Comparison of ENCODE assay signal across 31 cellular contexts in the genomic region with DNA sequence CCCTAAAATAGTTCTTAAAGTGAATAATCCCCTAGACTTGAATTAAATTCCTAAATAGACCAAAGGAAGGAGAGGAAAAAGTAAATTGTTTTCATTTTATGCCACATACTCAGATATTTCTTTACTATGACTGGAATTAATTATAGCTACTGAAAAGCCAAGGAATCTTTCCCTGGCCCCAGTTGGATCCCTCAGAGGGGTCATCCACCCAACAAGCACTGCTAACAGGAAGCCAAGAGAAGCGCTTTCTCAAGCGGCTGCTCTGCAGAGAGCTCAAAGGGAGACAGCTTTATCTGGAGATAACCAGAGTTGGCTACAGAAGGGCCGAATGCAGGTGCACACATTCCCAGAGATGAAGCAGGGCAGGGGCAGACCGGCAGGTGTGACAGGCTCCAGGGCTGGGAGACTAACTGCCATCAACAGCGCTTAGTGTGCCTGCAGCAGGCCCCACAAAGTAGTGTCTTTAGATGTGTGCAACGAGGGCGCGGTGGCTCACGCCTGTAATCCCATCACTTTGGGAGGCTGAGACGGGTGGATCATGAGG. TPM values are rescaled to one million over a fixed set of nuclear protein-coding genes. Genes with fewer than 3 reads are reported as not detected.
A peak's percentile ranks its signal among the peaks of the same experiment; 100 is the strongest.
DNase-seq lines count a peak whose midpoint lies in the region; ATAC-seq, FAIRE-seq and TF ChIP-seq lines count a peak whose summit lies in the region.
"Had no signal": no experiment of that assay in that cellular context is flagged by ENCODE, and none has a peak within 500 bp of the region (broad histone marks: within the 10 kb centered on the region; RNA-seq: fewer than 3 reads in every experiment).

No MANE protein-coding gene starts in this region.

- TF ChIP-seq CTCF in IMR-90 (conservative IDR thresholded peaks at IDR 0.05; ENCODE audit: low read depth, low read length) (no peak), right atrium auricular region (IDR thresholded peaks at IDR 0.05) (no peak)

- peak; percentile 25 for DNase-seq in activated CD8-positive, alpha-beta memory T cell treated with anti-CD3 and anti-CD28 coated beads, Interleukin-2, amount 50 U/mL, for 48 hours
- DNase-seq in activated CD8-positive, alpha-beta memory T cell treated with anti-CD3 and anti-CD28 coated beads for 24 hours, result no peak
- peak; percentile 52 for DNase-seq in IMR-90
- DNase-seq in fibroblast of peridontal ligament (ENCODE audit: extremely low read depth), result peak; percentile 84
- DNase-seq in stimulated activated naive B cell treated with anti-CD40 and anti-IgM and Interleukin-4, amounts not matched to agents 10 μg/mL and 1 μg/mL and 100 μg/mL, for 72 hours, result no peak
- DNase-seq in frontal cortex (ENCODE audit: low spot score in 2 of 2), result no peak
- DNase-seq in ecto neural progenitor cell (ENCODE audit: low spot score), result no peak
- DNase-seq in right atrium auricular region (ENCODE audit: low spot score), result no peak
- DNase-seq: activated CD4-positive, alpha-beta T cell treated with anti-CD3 and anti-CD28 coated beads, Interleukin-2, amount 50 U/mL, for 4 hours; activated naive CD8-positive, alpha-beta T cell treated with anti-CD3 and anti-CD28 coated beads for 36 hours; central memory CD4-positive, alpha-beta T cell; cortex of kidney; gastrocnemius medialis; lower lobe of right lung; NCI-H1417; NCI-H2081; NCI-H526; nucleus accumbens; OCI-M1; stimulated activated naive CD4-positive, alpha-beta T cell treated with Interleukin-2 at 50 U/mL for 16 hours; T-helper 1 cell; upper lobe of right lung had no signal

- no peak overlapping the region for H3K23ac ChIP-seq in IMR-90 (ENCODE audit: low read depth, low read length)

- H3K79me1 ChIP-seq in IMR-90 (ENCODE audit: low read depth in 1 of 2, low read length in 2 of 2), result peaks cover 7 to 12% of the 10 kb centered on the region in 2 experiments; a peak in 2 of 4 replicates

- no peak overlapping the region for H3K56ac ChIP-seq in IMR-90 (ENCODE audit: extremely low read depth, insufficient read depth, low read length)

- H3K36me3 ChIP-seq in IMR-90 (ENCODE audit: control insufficient read depth, insufficient read depth, low read length) (peaks cover 29% of the 10 kb centered on the region), right atrium auricular region (peaks cover 40% of the 10 kb centered on the region)

- H3K4me3 ChIP-seq in IMR-90 (ENCODE audit: insufficient read depth, low read depth, low read length) (no peak overlapping the region), right atrium auricular region (no peak overlapping the region)
- H3K4me3 ChIP-seq: BLaER1, gastrocnemius medialis, HAP-1, lower lobe of right lung, skin epidermis, suprapubic skin, upper lobe of right lung had no signal

- H3K9me3 Mint-ChIP-seq in stimulated activated naive B cell treated with anti-CD40 and anti-IgM and Interleukin-4, amounts not matched to agents 10 μg/mL and 1 μg/mL and 100 μg/mL, for 72 hours, result no peaks in the 10 kb centered on the region
- H3K9me3 Mint-ChIP-seq: activated naive CD8-positive, alpha-beta T cell treated with anti-CD3 and anti-CD28 coated beads for 36 hours; naive thymus-derived CD8-positive, alpha-beta T cell; WTC11 had no signal

- H3K4me1 ChIP-seq in IMR-90 (ENCODE audit: control insufficient read depth, insufficient read depth, low read length), result peaks cover 8% of the 10 kb centered on the region
- H3K4me1 ChIP-seq in right atrium auricular region, result no peaks in the 10 kb centered on the region
- H3K4me1 ChIP-seq: BLaER1, gastrocnemius medialis, HAP-1, lower lobe of right lung, upper lobe of right lung had no signal

- H3K36me3 Mint-ChIP-seq in stimulated activated naive B cell treated with anti-CD40 and anti-IgM and Interleukin-4, amounts not matched to agents 10 μg/mL and 1 μg/mL and 100 μg/mL, for 72 hours, result peaks cover 42 to 71% of the 10 kb centered on the region in 2 donors

- FAIRE-seq in frontal cortex (lab: Jason Lieb, UNC), result no peak
- FAIRE-seq: GM12892 had no signal

- no peak overlapping the region for H4K5ac ChIP-seq in IMR-90 (ENCODE audit: low read depth, low read length)

- no peak overlapping the region for H2AFZ ChIP-seq in IMR-90 (replicated peaks; ENCODE audit: low read length, poor library complexity)

- intact Hi-C loops in IMR-90 (cut with micrococcal nuclease), result no loop called here

- H3K27ac Mint-ChIP-seq in stimulated activated naive B cell treated with anti-CD40 and anti-IgM and Interleukin-4, amounts not matched to agents 10 μg/mL and 1 μg/mL and 100 μg/mL, for 72 hours, result peak overlapping the region; percentile 42
- H3K27ac Mint-ChIP-seq: activated naive CD8-positive, alpha-beta T cell treated with anti-CD3 and anti-CD28 coated beads for 36 hours; WTC11 had no signal

- H3K27me3 ChIP-seq in IMR-90 (ENCODE audit: control insufficient read depth, insufficient read depth, low read length), result no peaks in the 10 kb centered on the region
- no peaks in the 10 kb centered on the region for H3K27me3 ChIP-seq in right atrium auricular region
- H3K27me3 ChIP-seq: BLaER1, gastrocnemius medialis, suprapubic skin, upper lobe of right lung had no signal

- H3K4ac ChIP-seq in IMR-90 (ENCODE audit: low read depth, low read length), result no peak overlapping the region

- H3K4me1 Mint-ChIP-seq in stimulated activated naive B cell treated with anti-CD40 and anti-IgM and Interleukin-4, amounts not matched to agents 10 μg/mL and 1 μg/mL and 100 μg/mL, for 72 hours, result no peaks in the 10 kb centered on the region
- H3K4me1 Mint-ChIP-seq: activated naive CD8-positive, alpha-beta T cell treated with anti-CD3 and anti-CD28 coated beads for 36 hours; WTC11 had no signal

- H3K27me3 Mint-ChIP-seq in stimulated activated naive B cell treated with anti-CD40 and anti-IgM and Interleukin-4, amounts not matched to agents 10 μg/mL and 1 μg/mL and 100 μg/mL, for 72 hours, result no peaks in the 10 kb centered on the region
- H3K27me3 Mint-ChIP-seq: activated naive CD8-positive, alpha-beta T cell treated with anti-CD3 and anti-CD28 coated beads for 36 hours; naive thymus-derived CD8-positive, alpha-beta T cell had no signal

- H3K4me3 Mint-ChIP-seq in stimulated activated naive B cell treated with anti-CD40 and anti-IgM and Interleukin-4, amounts not matched to agents 10 μg/mL and 1 μg/mL and 100 μg/mL, for 72 hours, result no peak overlapping the region
- H3K4me3 Mint-ChIP-seq: activated naive CD8-positive, alpha-beta T cell treated with anti-CD3 and anti-CD28 coated beads for 36 hours; naive thymus-derived CD8-positive, alpha-beta T cell; WTC11 had no signal

- in situ Hi-C loops in IMR-90 (cut with MboI; ENCODE audit: low sequenced_read_pairs), result no loop called here

- peak; percentile 68 for ATAC-seq in IMR-90 (ENCODE audit: low read depth)
- no peak for ATAC-seq in stimulated activated naive B cell treated with anti-CD40 and anti-IgM and Interleukin-4, amounts not matched to agents 10 μg/mL and 1 μg/mL and 100 μg/mL, for 72 hours (replicated peaks)
- ATAC-seq: gastrocnemius medialis; lower lobe of right lung; naive thymus-derived CD8-positive, alpha-beta T cell; upper lobe of right lung; WTC11 had no signal

- H3K27ac ChIP-seq in IMR-90 (ENCODE audit: insufficient read depth, low read length), result no peak overlapping the region
- H3K27ac ChIP-seq in right atrium auricular region, result no peak overlapping the region
- H3K27ac ChIP-seq: BLaER1, gastrocnemius medialis, HL-60, lower lobe of right lung, RWPE1, suprapubic skin, upper lobe of right lung had no signal

- H2BK5ac ChIP-seq in IMR-90 (ENCODE audit: low read depth, low read length, poor library complexity, severe bottlenecking), result no peak overlapping the region

- no peak overlapping the region for H3K18ac ChIP-seq in IMR-90 (ENCODE audit: low read depth, low read length)

- no peaks in the 10 kb centered on the region for H4K20me1 ChIP-seq in IMR-90 (ENCODE audit: insufficient read depth, low read length)

- no peak overlapping the region for H2BK15ac ChIP-seq in IMR-90 (ENCODE audit: low read depth, low read length)

- H2AK9ac ChIP-seq in IMR-90 (replicated peaks; ENCODE audit: low read depth, low read length, poor library complexity), result no peak overlapping the region

- BruUV-seq in IMR-90 (replicated peaks; lab: Mats Ljungman, UMichigan), result no TSS peak

- H2AK5ac ChIP-seq in IMR-90 (ENCODE audit: low read depth, low read length), result no peak overlapping the region

- TF ChIP-seq POLR2A in IMR-90 (IDR thresholded peaks at IDR 0.05; ENCODE audit: low read depth, low read length), result no peak

- H3K4me2 ChIP-seq in IMR-90 (ENCODE audit: low read depth, low read length), result no peak overlapping the region
- H3K4me2 ChIP-seq: BLaER1 had no signal

- 90% methylated on average over 4 of the region's 10 CpGs; no CpG with 5 or more reads in 1 of the 2 experiments for WGBS in IMR-90 (ENCODE audit: extremely low coverage in 2 of 2, insufficient read length in 1 of 2), 2 experiments

- no peak overlapping the region for H2BK120ac ChIP-seq in IMR-90 (ENCODE audit: low read depth, low read length)

- peaks cover 10% of the 10 kb centered on the region; the same call in 1 of the 2 replicates for H3K9me1 ChIP-seq in IMR-90 (ENCODE audit: insufficient read depth, low read length)

- H4K8ac ChIP-seq in IMR-90 (ENCODE audit: low read depth in 2 of 2, low read length in 2 of 2), result no peak overlapping the region

- no peak overlapping the region for H3K14ac ChIP-seq in IMR-90 (replicated peaks; ENCODE audit: low read depth, low read length)

- POLR2A ChIA-PET in IMR-90 (lab: Charles Lee; ENCODE audit: unreplicated experiment), result no interaction called here

- H3K9me3 ChIP-seq in IMR-90 (ENCODE audit: control insufficient read depth, insufficient read depth, low read length) (no peaks in the 10 kb centered on the region), right atrium auricular region (no peaks in the 10 kb centered on the region)
- H3K9me3 ChIP-seq: BLaER1, gastrocnemius medialis, HAP-1, lower lobe of right lung, suprapubic skin, upper lobe of right lung had no signal

- no peak overlapping the region for H4K91ac ChIP-seq in IMR-90 (ENCODE audit: insufficient read depth, low read depth, low read length)

- CTCF ChIA-PET in IMR-90 (lab: Yijun Ruan, JAX), result interaction anchor here (0.9 to 1.5 kb wide), 2 partner anchors 26 to 230 kb away, joined by 3 read pairs; no protein-coding TSS in a partner anchor

- no peak overlapping the region for H2BK20ac ChIP-seq in IMR-90 (ENCODE audit: low read depth, low read length)

- no peak for TF ChIP-seq RAD21 in IMR-90 (IDR thresholded peaks at IDR 0.05; ENCODE audit: low read length)

- dilution Hi-C loops in IMR-90 (cut with HindIII; ENCODE audit: low sequenced_read_pairs, unreplicated experiment), result no loop called here

- H3K9ac ChIP-seq in IMR-90 (ENCODE audit: low read depth, low read length), result no peak overlapping the region
- H3K9ac ChIP-seq: BLaER1 had no signal

RNA-seq across cellular contexts. Expression of a gene that starts 51.1 kb away (rescaled TPM):
- 27.4 and 27.8 TPM in 2 replicates for total RNA-seq in IMR-90 (2012; rRNA removed)
- 7.6 and 9.3 TPM in 2 replicates for polyA plus RNA-seq in IMR-90 (2012; rRNA removed)
- polyA plus RNA-seq in IMR-90 (2012; cell fraction: cytosol; rRNA removed), result 3.3 and 3.5 TPM in 2 replicates
- polyA plus RNA-seq in IMR-90 (2012; cell fraction: nucleus; rRNA removed; ENCODE audit: low replicate concordance), result 12.0 and 12.4 TPM in 2 replicates
- total RNA-seq in frontal cortex, result 11.0 TPM
- total RNA-seq in right atrium auricular region, result 10 to 100 TPM; 14.1 to 20.6 TPM

RNA-seq across cellular contexts. Expression of a gene that starts 51.4 kb away (rescaled TPM):
- total RNA-seq in IMR-90 (2012; rRNA removed) (48.9 and 75.5 TPM in 2 replicates), frontal cortex (77.0 TPM), right atrium auricular region (100 to 1,000 TPM in 1 of 2 donors, 10 to 100 TPM in 1; 39.5 to 153 TPM)
- polyA plus RNA-seq in IMR-90 (2012; rRNA removed), result 29.1 and 44.0 TPM in 2 replicates
- polyA plus RNA-seq in IMR-90 (2012; cell fraction: cytosol; rRNA removed), result 9.9 and 27.6 TPM in 2 replicates
- 32.2 and 210 TPM in 2 replicates for polyA plus RNA-seq in IMR-90 (2012; cell fraction: nucleus; rRNA removed; ENCODE audit: low replicate concordance)

Comparison
In these comparisons a context has a peak if more than half of its experiments do, and no peak if none do; other contexts are left out.
1. DNase-seq: peak in activated CD8-positive, alpha-beta memory T cell treated with anti-CD3 and anti-CD28 coated beads, Interleukin-2, amount 50 U/mL, for 48 hours (single experiment), IMR-90 (single experiment) and fibroblast of peridontal ligament (single experiment); none in activated CD8-positive, alpha-beta memory T cell treated with anti-CD3 and anti-CD28 coated beads for 24 hours (single experiment), stimulated activated naive B cell treated with anti-CD40 and anti-IgM and Interleukin-4, amounts not matched to agents 10 μg/mL and 1 μg/mL and 100 μg/mL, for 72 hours (single experiment), frontal cortex (0 of 2), ecto neural progenitor cell (single experiment) and right atrium auricular region (single experiment).